28 cellular contexts compared by ENCODE assay signal in the genomic region with DNA sequence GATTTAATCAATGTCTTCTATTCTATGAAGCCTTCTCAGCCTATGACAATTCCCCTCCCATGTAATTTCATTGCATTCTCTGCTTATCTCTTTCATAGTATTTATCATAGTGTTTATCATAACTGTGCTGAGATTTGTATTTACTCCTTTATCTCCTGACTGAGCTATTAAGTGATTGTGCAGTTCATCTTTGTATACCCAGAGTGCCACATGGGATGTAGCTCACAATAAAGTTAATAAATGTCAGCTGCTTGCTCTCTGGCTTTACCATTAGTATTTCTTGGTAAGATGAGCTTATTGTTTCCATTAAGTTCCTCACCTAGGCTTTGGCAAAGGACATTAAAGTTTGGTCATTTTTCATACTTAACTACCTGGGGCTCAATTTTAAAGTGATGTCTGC.
"Had no signal": no experiment of that assay in that cellular context is flagged by ENCODE, and none has a peak within 500 bp of the region (broad histone marks: within the 10 kb centered on the region; RNA-seq: fewer than 3 reads in every experiment).

No MANE protein-coding gene starts in this region.

- H3K4me3 ChIP-seq: breast epithelium, ovary, skin epidermis, thoracic aorta had no signal

- H3K9me3 ChIP-seq: breast epithelium, ovary, thoracic aorta had no signal

- H3K27ac ChIP-seq: ovary, thoracic aorta had no signal

- H3K4me1 ChIP-seq: breast epithelium had no signal

- DNase-seq: activated CD4-positive, alpha-beta memory T cell treated with anti-CD3 and anti-CD28 coated beads, Interleukin-2, amount 10 ng/mL, durations not matched to agents 7 days and 5 days; activated CD4-positive, alpha-beta T cell treated with anti-CD3 and anti-CD28 coated beads for 1 hour; activated CD4-positive, alpha-beta T cell treated with anti-CD3 and anti-CD28 coated beads, Interleukin-2, amount 10 ng/mL, durations not matched to agents 7 days and 5 days; activated CD8-positive, alpha-beta memory T cell treated with anti-CD3 and anti-CD28 coated beads, Interleukin-2, amount 50 U/mL, for 48 hours; activated gamma-delta T cell treated with Interleukin-2 at 50 U/mL for 16 hours; activated naive CD4-positive, alpha-beta T cell treated with anti-CD3 and anti-CD28 coated beads, Interleukin-2, amount 50 U/mL, for 16 hours; activated T-cell treated with anti-CD3 and anti-CD28 coated beads, Interleukin-2, amount 50 U/mL, for 4 hours; amniotic stem cell; central memory CD4-positive, alpha-beta T cell; foreskin fibroblast; head of caudate nucleus; hippocampal formation; left cardiac atrium; left ventricle myocardium superior; midbrain; naive thymus-derived CD4-positive, alpha-beta T cell; ovary; stimulated activated CD4-positive, alpha-beta T cell treated with anti-CD3 and anti-CD28 coated beads, Interleukin-12 subunit alpha, Interleukin-12 subunit beta, amount 100 ng/mL, for 4 hours; stimulated activated CD4-positive, alpha-beta T cell treated with anti-CD3 and anti-CD28 coated beads, Interleukin-4, amount 100 ng/mL, for 1 hour; T-helper 9 cell; trophoblast cell had no signal

- ATAC-seq: activated T-cell treated with anti-CD3 and anti-CD28 coated beads, Interleukin-2, amount 50 U/mL, for 4 hours; activated T-helper 17 cell treated with anti-CD3 and anti-CD28 coated beads, Interleukin-2, amount 50 U/mL, for 72 hours; esophagus mucosa; left cardiac atrium; left ventricle myocardium superior; naive thymus-derived CD4-positive, alpha-beta T cell; sciatic nerve; stimulated activated effector memory CD8-positive, alpha-beta T cell treated with anti-CD3 and anti-CD28 coated beads, Interleukin-12 subunit alpha, Interleukin-12 subunit beta, amount 100 ng/mL, for 72 hours had no signal

- H3K27me3 ChIP-seq: breast epithelium, ovary had no signal

- H3K36me3 ChIP-seq: breast epithelium, ovary, thoracic aorta had no signal
